7 cellular contexts compared by ENCODE assay signal in the genomic region with DNA sequence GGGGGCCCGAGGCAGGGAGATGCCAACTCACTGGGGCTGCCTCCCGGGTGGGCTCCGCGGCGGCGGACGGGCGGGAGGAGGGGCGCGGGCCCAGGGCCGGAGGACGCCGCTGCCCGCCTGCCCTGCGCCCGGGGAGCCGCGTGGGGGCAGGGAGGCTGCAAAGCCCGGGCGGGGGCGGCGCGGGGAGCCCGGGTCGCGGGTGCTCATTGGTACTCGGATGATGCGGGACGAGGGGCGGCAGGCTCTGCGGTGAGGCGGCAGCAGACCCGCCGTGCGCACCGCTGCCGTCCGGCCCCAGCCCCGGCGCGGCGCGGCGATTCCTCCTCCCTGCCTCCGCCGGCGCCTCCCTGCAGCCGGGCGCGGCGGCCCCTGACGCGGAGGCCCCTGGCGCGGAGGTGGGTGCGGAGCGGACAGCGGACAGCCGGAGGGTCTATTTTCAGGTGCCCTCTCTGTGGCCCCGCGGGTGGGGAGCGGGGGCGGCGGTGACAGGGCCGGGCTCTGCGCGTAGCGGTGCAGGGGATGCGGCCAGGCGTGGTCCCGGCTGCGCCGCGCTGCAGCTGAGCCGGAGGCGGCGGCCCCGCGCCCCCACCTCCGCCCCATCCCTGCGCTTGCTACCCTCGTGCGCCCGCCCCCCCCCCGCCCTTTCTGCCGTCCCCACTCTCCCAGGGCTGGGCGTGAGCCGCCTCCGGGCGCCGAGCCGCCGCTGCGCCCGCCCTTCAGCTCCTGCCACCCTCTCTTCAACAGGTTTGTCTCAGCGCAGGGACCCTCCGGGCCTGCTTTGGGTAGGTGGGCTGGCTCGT. TPM values are rescaled to one million over a fixed set of nuclear protein-coding genes. Genes with fewer than 3 reads are reported as not detected.
A peak's percentile ranks its signal among the peaks of the same experiment; 100 is the strongest.
DNase-seq lines count a peak whose midpoint lies in the region; TF ChIP-seq lines count a peak whose summit lies in the region.

No MANE protein-coding gene starts in this region.

- H3K79me2 ChIP-seq in hepatocyte: peaks cover 47% of the 10 kb centered on the region

- H3K36me3 ChIP-seq in ascending aorta (no peaks in the 10 kb centered on the region), hepatocyte (replicated peaks; ENCODE audit: insufficient read depth, low read depth) (no peaks in the 10 kb centered on the region)

- H3K9me3 ChIP-seq in ascending aorta: no peaks in the 10 kb centered on the region
- no peaks in the 10 kb centered on the region for H3K9me3 ChIP-seq in hepatocyte (ENCODE audit: low read depth)

- H3K4me1 ChIP-seq in ascending aorta (peaks cover 0 to 15% of the 10 kb centered on the region in 2 donors), hepatocyte (ENCODE audit: insufficient read depth) (peaks cover 13% of the 10 kb centered on the region)

- peak overlapping the region; percentile 90 for H3K4me2 ChIP-seq in hepatocyte

- H3K27ac ChIP-seq in ascending aorta (peak overlapping the region; percentile 88 to 92), hepatocyte (peak overlapping the region; percentile 93)

- intact Hi-C loops in ascending aorta (cut with DNase I): loop anchor here (1.0 to 10.0 kb wide), 8 partner anchors 26 to 267 kb away; a partner anchor contains a TSS

- H4K20me1 ChIP-seq in hepatocyte (ENCODE audit: insufficient read depth, poor library complexity, severe bottlenecking): peaks cover 26% of the 10 kb centered on the region

- DNase-seq in GM10266 (ENCODE audit: extremely low spot score) (peak; percentile 66), HFF-Myc (ENCODE audit: extremely low read depth, low read depth) (no peak), NCI-H526 (lab: John Stamatoyannopoulos, UW) (peak; percentile 40 to 84), ascending aorta (ENCODE audit: low spot score in 2 of 2) (no peak), hepatocyte (ENCODE audit: low spot score) (peak; percentile 68), retina (peak; percentile 75), CD1c-positive myeloid dendritic cell (ENCODE audit: extremely low spot score) (no peak)

- H3K4me3 ChIP-seq in HFF-Myc (replicated peaks; ENCODE audit: low read depth, low read length) (peak overlapping the region; percentile 79), ascending aorta (peak overlapping the region; percentile 77 to 96), hepatocyte (peak overlapping the region; percentile 91)

- H2AFZ ChIP-seq in hepatocyte: peak overlapping the region; percentile 59

- no peaks in the 10 kb centered on the region for H3K9me2 ChIP-seq in hepatocyte (replicated peaks; ENCODE audit: insufficient read depth)

- no peaks in the 10 kb centered on the region for H3K27me3 ChIP-seq in ascending aorta
- no peaks in the 10 kb centered on the region for H3K27me3 ChIP-seq in hepatocyte

- 1% methylated on average over 28 of the region's 98 CpGs for WGBS in hepatocyte (ENCODE audit: low lambda C conversion rate, missing lambda C conversion rate)

- TF ChIP-seq CTCF in GM10266 (IDR thresholded peaks at IDR 0.05; ENCODE audit: control insufficient read depth, insufficient read depth, low read depth, missing control alignments): no peak
- TF ChIP-seq CTCF in HFF-Myc (IDR thresholded peaks at IDR 0.05; ENCODE audit: low read depth, low read length, missing control alignments): no peak
- TF ChIP-seq CTCF in ascending aorta (IDR thresholded peaks at IDR 0.05): no peak
- no peak for TF ChIP-seq CTCF in hepatocyte (IDR thresholded peaks at IDR 0.05; ENCODE audit: poor library complexity)

RNA-seq across cellular contexts. Expression of a gene that starts 0.6 kb away (rescaled TPM):
- 246 TPM for total RNA-seq in ascending aorta
- total RNA-seq in hepatocyte: 324 and 341 TPM in 2 replicates
- 122 and 124 TPM in 2 replicates for polyA plus RNA-seq in hepatocyte

Comparison
In these comparisons a context has a peak if more than half of its experiments do, and no peak if none do; other contexts are left out.
1. DNase-seq: peak in GM10266 (single experiment), NCI-H526 (2 of 2), hepatocyte (single experiment) and retina (single experiment); none in HFF-Myc (single experiment), ascending aorta (0 of 2) and CD1c-positive myeloid dendritic cell (single experiment).
2. Peak in every context shown above with its lines, with median percentiles within 50 percentile points of each other: H3K4me3 ChIP-seq.